ENCODE assay signal across 9 cellular contexts in genomic region chr14:106844608-106845285, GRCh38.
DNase-seq lines count a peak whose midpoint lies in the region; TF ChIP-seq lines count a peak whose summit lies in the region.
"Had no signal": no experiment of that assay in that cellular context is flagged by ENCODE, and none has a peak within 500 bp of the region (broad histone marks: within the 10 kb centered on the region; RNA-seq: fewer than 3 reads in every experiment).

No MANE protein-coding gene starts in this region.

- H3K4me1 Mint-ChIP-seq in type B pancreatic cell (ENCODE audit: unreplicated experiment), result no peaks in the 10 kb centered on the region
- H3K4me1 Mint-ChIP-seq: neural crest cell had no signal

- peaks cover 55% of the 10 kb centered on the region for H3K4me1 ChIP-seq in DOHH2 (ENCODE audit: control insufficient read depth, low read length)
- H3K4me1 ChIP-seq in HAP-1, result no peaks in the 10 kb centered on the region
- H3K4me1 ChIP-seq in spleen, result peaks cover 7 to 73% (median 45%) of the 10 kb centered on the region in 6 donors

- H3K4me2 ChIP-seq in DOHH2 (ENCODE audit: low read length), result peak overlapping the region; percentile 90

- peaks cover 19% of the 10 kb centered on the region for H3K9me3 Mint-ChIP-seq in type B pancreatic cell

- peaks cover 21% of the 10 kb centered on the region for H3K36me3 ChIP-seq in DOHH2 (ENCODE audit: control insufficient read depth, low read length)
- no peaks in the 10 kb centered on the region for H3K36me3 ChIP-seq in HAP-1 (replicated peaks)
- H3K36me3 ChIP-seq in spleen, result no peaks in the 10 kb centered on the region

- peak overlapping the region; percentile 96 for H3K27ac ChIP-seq in DOHH2 (ENCODE audit: low read depth, low read length)
- peak overlapping the region; percentile 87 to 97 (median 92) for H3K27ac ChIP-seq in spleen

- WGBS in spleen, 5 donors, result 6 to 26% (median 15%) methylated on average over 52 to 56 of the region's 56 CpGs

- H4K20me1 ChIP-seq in DOHH2 (ENCODE audit: control insufficient read depth, insufficient read depth, low read depth, low read length), result no peaks in the 10 kb centered on the region

- H3K4me3 Mint-ChIP-seq in type B pancreatic cell, result no peak overlapping the region
- H3K4me3 Mint-ChIP-seq: neural crest cell had no signal

- H3K4me3 ChIP-seq in DOHH2 (ENCODE audit: low read length), result peak overlapping the region; percentile 89
- H3K4me3 ChIP-seq in HAP-1, result peak overlapping the region; percentile 21
- peak overlapping the region; percentile 56 to 78 (median 59) for H3K4me3 ChIP-seq in spleen

- TF ChIP-seq POLR2A in spleen (IDR thresholded peaks at IDR 0.05), result peak in 2 of 3 donors; percentile 60 to 70

- H3K9me3 ChIP-seq in DOHH2 (ENCODE audit: control insufficient read depth, insufficient read depth, low read length) (peaks cover 8% of the 10 kb centered on the region), HAP-1 (no peaks in the 10 kb centered on the region), spleen (no peaks in the 10 kb centered on the region)

- in situ Hi-C loops in HAP-1 (cut with MboI; ENCODE audit: low sequenced_read_pairs), result no loop called here

- peaks cover 28% of the 10 kb centered on the region for H3F3A ChIP-seq in DOHH2 (ENCODE audit: control insufficient read depth, insufficient read depth)

- H3K27ac Mint-ChIP-seq in type B pancreatic cell, result no peak overlapping the region

- H3K36me3 Mint-ChIP-seq in type B pancreatic cell, result no peaks in the 10 kb centered on the region

- H3K27me3 ChIP-seq in DOHH2 (ENCODE audit: control insufficient read depth, low read length), result no peaks in the 10 kb centered on the region
- H3K27me3 ChIP-seq in HAP-1 (ENCODE audit: low read depth), result 0 out of 2 replicates have a peak, but pooled peaks cover 6% of the 10 kb centered on the region
- H3K27me3 ChIP-seq in spleen (replicated peaks in 1 of 7), result peaks cover 0 to 7% (median 0%) of the 10 kb centered on the region in 7 donors

- no peaks in the 10 kb centered on the region for H3K9me2 ChIP-seq in DOHH2 (replicated peaks; ENCODE audit: control insufficient read depth, low read length)

- no peaks in the 10 kb centered on the region for H3K27me3 Mint-ChIP-seq in type B pancreatic cell

- TF ChIP-seq CTCF in DOHH2 (IDR thresholded peaks at IDR 0.05; ENCODE audit: low read depth, low read length, poor library complexity, severe bottlenecking), result no peak
- no peak for TF ChIP-seq CTCF in spleen (IDR thresholded peaks at IDR 0.05 in 8 of 11, conservative IDR thresholded peaks at IDR 0.05 in 3 of 11)
- no peak for TF ChIP-seq CTCF in type B pancreatic cell (conservative IDR thresholded peaks at IDR 0.05)

- peak in 1 of 2 experiments; percentile 53 for DNase-seq in HAP-1 (ENCODE audit: low spot score in 2 of 2)
- DNase-seq in NCI-H69 (lab: John Stamatoyannopoulos, UW), result peak; percentile 31
- DNase-seq in activated T-cell treated with anti-CD3 and anti-CD28 coated beads for 24 hours (ENCODE audit: low read depth), result peak; percentile 23
- DNase-seq in head of caudate nucleus, result peak in 39 of 42 donors; percentile 15 to 65 (median 42)
- DNase-seq in spleen, result peak; percentile 96
- no peak for DNase-seq in type B pancreatic cell (ENCODE audit: extremely low spot score, unreplicated experiment)
- DNase-seq in HCEC 1CT, result no peak

- intact Hi-C loops in head of caudate nucleus (cut with DNase I), result no loop called here
- intact Hi-C loops in spleen (cut with DNase I; ENCODE audit: low total_unique reads), result no loop called here

- peaks cover 61% of the 10 kb centered on the region for H3K79me2 ChIP-seq in DOHH2 (ENCODE audit: control insufficient read depth, low read length)

Comparison
In these comparisons a context has a peak if more than half of its experiments do, and no peak if none do; other contexts are left out.
1. H3K4me3 ChIP-seq: peak in every context shown above with its lines; median percentile 89 in DOHH2; 59 in spleen; 21 in HAP-1.
2. DNase-seq: peak in NCI-H69 (single experiment), activated T-cell treated with anti-CD3 and anti-CD28 coated beads for 24 hours (single experiment), head of caudate nucleus (39 of 42) and spleen (single experiment); none in type B pancreatic cell (single experiment) and HCEC 1CT (single experiment).